ENCODE assay signal across 27 cellular contexts in genomic region chr11:32053151-32053550, GRCh38.
"Had no signal": no experiment of that assay in that cellular context is flagged by ENCODE, and none has a peak within 500 bp of the region (broad histone marks: within the 10 kb centered on the region; RNA-seq: fewer than 3 reads in every experiment).

No MANE protein-coding gene starts in this region.

- H3K4me1 Mint-ChIP-seq: activated CD4-positive, alpha-beta memory T cell treated with anti-CD3 and anti-CD28 coated beads, Interleukin-2, amount 10 ng/mL, durations not matched to agents 7 days and 5 days; activated CD4-positive, alpha-beta T cell treated with anti-CD3 and anti-CD28 coated beads for 36 hours; activated T-helper 17 cell treated with anti-CD3 and anti-CD28 coated beads, Interleukin-2, amount 50 U/mL, for 72 hours; T-cell had no signal

- H3K27ac ChIP-seq: brain microvascular endothelial cell, cardiac muscle cell, SK-N-MC, WERI-Rb-1 had no signal

- H3K9me3 Mint-ChIP-seq: activated CD4-positive, alpha-beta memory T cell treated with anti-CD3 and anti-CD28 coated beads, Interleukin-2, amount 10 ng/mL, durations not matched to agents 7 days and 5 days; activated naive CD4-positive, alpha-beta T cell treated with anti-CD3 and anti-CD28 coated beads for 36 hours; activated T-helper 17 cell treated with anti-CD3 and anti-CD28 coated beads, Interleukin-2, amount 50 U/mL, for 72 hours; T-cell had no signal

- H3K36me3 Mint-ChIP-seq: activated naive CD8-positive, alpha-beta T cell; T-cell had no signal

- H3K4me3 ChIP-seq: cardiac muscle cell, SK-N-MC had no signal

- H3K36me3 ChIP-seq: brain microvascular endothelial cell, cardiac muscle cell, WERI-Rb-1 had no signal

- H3K4me3 Mint-ChIP-seq: activated CD4-positive, alpha-beta memory T cell treated with anti-CD3 and anti-CD28 coated beads, Interleukin-2, amount 10 ng/mL, durations not matched to agents 7 days and 5 days; activated CD4-positive, alpha-beta T cell treated with anti-CD3 and anti-CD28 coated beads for 36 hours; activated naive CD4-positive, alpha-beta T cell treated with anti-CD3 and anti-CD28 coated beads for 36 hours; activated naive CD8-positive, alpha-beta T cell; activated T-helper 17 cell treated with anti-CD3 and anti-CD28 coated beads, Interleukin-2, amount 50 U/mL, for 72 hours; T-cell had no signal

- DNase-seq: activated CD4-positive, alpha-beta memory T cell treated with anti-CD3 and anti-CD28 coated beads, Interleukin-2, amount 10 ng/mL, durations not matched to agents 7 days and 5 days; activated CD4-positive, alpha-beta T cell treated with anti-CD3 and anti-CD28 coated beads for 36 hours; activated CD4-positive, alpha-beta T cell treated with anti-CD3 and anti-CD28 coated beads, Interleukin-2, amount 50 U/mL, for 1 hour; activated gamma-delta T cell; activated naive CD4-positive, alpha-beta T cell treated with anti-CD3 and anti-CD28 coated beads for 36 hours; activated T-cell treated with anti-CD3 and anti-CD28 coated beads for 4 hours; activated T-cell treated with anti-CD3 and anti-CD28 coated beads, Interleukin-2, amount 50 U/mL, for 48 hours; amygdala; brain microvascular endothelial cell; Kasumi-1; NCI-H1105 treated with DMSO at 0.1 percent for 48 hours; NCI-H1436 treated with DMSO at 0.1 percent for 48 hours; NCI-H187; NCI-H2081 treated with DMSO at 0.1 percent for 48 hours; NCI-H2227 treated with DMSO at 0.1 percent for 48 hours; NCI-H446 treated with DMSO at 0.1 percent for 48 hours; NCI-H524 treated with DMSO at 0.1 percent for 48 hours; NCI-H774; OCI-M1; RPMI8226; T-cell; T-helper 2 cell; WERI-Rb-1 had no signal

- H3K27ac Mint-ChIP-seq: activated CD4-positive, alpha-beta memory T cell treated with anti-CD3 and anti-CD28 coated beads, Interleukin-2, amount 10 ng/mL, durations not matched to agents 7 days and 5 days; activated CD4-positive, alpha-beta T cell treated with anti-CD3 and anti-CD28 coated beads for 36 hours; activated naive CD4-positive, alpha-beta T cell treated with anti-CD3 and anti-CD28 coated beads for 36 hours; activated naive CD8-positive, alpha-beta T cell; activated T-helper 17 cell treated with anti-CD3 and anti-CD28 coated beads, Interleukin-2, amount 50 U/mL, for 72 hours; T-cell had no signal
